ENCODE assay signal across 8 cellular contexts in genomic region chr17:81512560-81512983, GRCh38. TPM values are rescaled to one million over a fixed set of nuclear protein-coding genes. Genes with fewer than 3 reads are reported as not detected.
A peak's percentile ranks its signal among the peaks of the same experiment; 100 is the strongest.
DNase-seq lines count a peak whose midpoint lies in the region; TF ChIP-seq lines count a peak whose summit lies in the region.

ACTG1 (minus strand) TSS chr17:81512799; CDS start chr17:81512354, 445 bp downstream.

- peaks cover 23% of the 10 kb centered on the region for H3K4me1 Mint-ChIP-seq in activated naive CD4-positive, alpha-beta T cell treated with anti-CD3 and anti-CD28 coated beads, Interleukin-2, amount 50 U/mL, for 24 hours

- peak; percentile 96 for TF ChIP-seq POLR2A in NB4 (IDR thresholded peaks at IDR 0.05; ENCODE audit: extremely low read depth, insufficient read length)

- in situ Hi-C loops in HAP-1 (cut with MboI; ENCODE audit: low sequenced_read_pairs) = no loop called here

- H3K36me3 ChIP-seq in HAP-1 (replicated peaks) = peaks cover 41% of the 10 kb centered on the region

- H3K4me3 ChIP-seq in HAP-1 (peak within 1 kb of the TSS; percentile 72), NB4 (ENCODE audit: low read depth, low read length) (peak within 1 kb of the TSS; percentile 69)

- DNase-seq in DMS79 treated with DMSO at 0.1 percent for 48 hours (lab: John Stamatoyannopoulos, UW) (peak; percentile 54), HAP-1 (ENCODE audit: low spot score in 2 of 2) (peak; percentile 86 to 93), NB4 (ENCODE audit: low read depth) (peak; percentile 89), SKM-1 (lab: John Stamatoyannopoulos, UW; ENCODE audit: unreplicated experiment) (peak; percentile 62), globus pallidus (ENCODE audit: low spot score) (peak; percentile 91), occipital lobe (lab: John Stamatoyannopoulos, UW) (peak; percentile 85), superior temporal gyrus (ENCODE audit: extremely low spot score) (peak; percentile 92)

- H3K9me3 ChIP-seq in HAP-1 = no peaks in the 10 kb centered on the region

- peak within 1 kb of the TSS; percentile 93 for H3K27ac Mint-ChIP-seq in activated naive CD4-positive, alpha-beta T cell treated with anti-CD3 and anti-CD28 coated beads, Interleukin-2, amount 50 U/mL, for 24 hours

- H3K4me1 ChIP-seq in HAP-1 = peaks cover 11% of the 10 kb centered on the region

- H3K9me3 Mint-ChIP-seq in activated naive CD4-positive, alpha-beta T cell treated with anti-CD3 and anti-CD28 coated beads, Interleukin-2, amount 50 U/mL, for 24 hours = no peaks in the 10 kb centered on the region

- peak within 1 kb of the TSS; percentile 99 for H3K4me3 Mint-ChIP-seq in activated naive CD4-positive, alpha-beta T cell treated with anti-CD3 and anti-CD28 coated beads, Interleukin-2, amount 50 U/mL, for 24 hours

- no peak for TF ChIP-seq CTCF in NB4 (IDR thresholded peaks at IDR 0.05; ENCODE audit: low read depth, low read length)

- peaks cover 34% of the 10 kb centered on the region for H3K36me3 Mint-ChIP-seq in activated naive CD4-positive, alpha-beta T cell treated with anti-CD3 and anti-CD28 coated beads, Interleukin-2, amount 50 U/mL, for 24 hours

- H3K27me3 Mint-ChIP-seq in activated naive CD4-positive, alpha-beta T cell treated with anti-CD3 and anti-CD28 coated beads, Interleukin-2, amount 50 U/mL, for 24 hours = no peaks in the 10 kb centered on the region

- H3K27me3 ChIP-seq in HAP-1 (ENCODE audit: low read depth) = no peaks in the 10 kb centered on the region

RNA-seq across cellular contexts. Expression of gene ACTG1, which starts in this region (rescaled TPM):
- total RNA-seq in occipital lobe = 3,469 TPM

Comparison
In these comparisons a context has a peak if more than half of its experiments do, and no peak if none do; other contexts are left out.
1. Peak in every context shown above with its lines: DNase-seq and H3K4me3 ChIP-seq.